In genomic region chr18:23485386-23485785, GRCh38 we compare ENCODE assay signal across 17 cellular contexts.
"Had no signal": no experiment of that assay in that cellular context is flagged by ENCODE, and none has a peak within 500 bp of the region (broad histone marks: within the 10 kb centered on the region; RNA-seq: fewer than 3 reads in every experiment).

No MANE protein-coding gene starts in this region.

- H3K4me2 ChIP-seq: hepatocyte had no signal

- H2AFZ ChIP-seq: hepatocyte, parathyroid adenoma had no signal

- H3K27ac ChIP-seq: hepatocyte, parathyroid adenoma, psoas muscle, testis, transverse colon had no signal

- H3K9me3 ChIP-seq: right lobe of liver, testis, transverse colon had no signal

- H3K4me3 Mint-ChIP-seq: dendritic cell treated with granulocyte-macrophage colony-stimulating factor and Interleukin-4, amounts not matched to agents 40 ng/mL and 50 ng/mL, for 4 days; stimulated activated effector memory CD8-positive, alpha-beta T cell treated with anti-CD3 and anti-CD28 coated beads, Interleukin-12 subunit alpha, Interleukin-12 subunit beta, amount 100 ng/mL, for 72 hours; stimulated activated naive CD8-positive, alpha-beta T cell treated with anti-CD3 and anti-CD28 coated beads, Interleukin-15, amount 100 ng/mL, for 72 hours had no signal

- H3K79me2 ChIP-seq: hepatocyte, parathyroid adenoma had no signal

- H3K27me3 Mint-ChIP-seq: dendritic cell treated with granulocyte-macrophage colony-stimulating factor and Interleukin-4, amounts not matched to agents 40 ng/mL and 50 ng/mL, for 4 days; stimulated activated naive CD8-positive, alpha-beta T cell treated with anti-CD3 and anti-CD28 coated beads, Interleukin-15, amount 100 ng/mL, for 72 hours had no signal

- DNase-seq: cerebellar nuclear complex; foreskin melanocyte; head of caudate nucleus; kidney glomerular epithelial cell; natural killer cell; occipital lobe; psoas muscle; right lobe of liver; stimulated activated CD4-positive, alpha-beta T cell treated with anti-CD3 and anti-CD28 coated beads, Interleukin-4, amount 100 ng/mL, for 1 hour; stimulated activated CD8-positive, alpha-beta memory T cell treated with anti-CD3 and anti-CD28 coated beads, Interleukin-4, amount 100 ng/mL, for 48 hours; stimulated activated naive CD8-positive, alpha-beta T cell treated with anti-CD3 and anti-CD28 coated beads, Interleukin-15, amount 100 ng/mL, for 72 hours; testis; transverse colon had no signal

- H3K9ac ChIP-seq: parathyroid adenoma had no signal

- H3K27me3 ChIP-seq: hepatocyte, right lobe of liver, testis, transverse colon had no signal

- H3K9me3 Mint-ChIP-seq: dendritic cell treated with granulocyte-macrophage colony-stimulating factor and Interleukin-4, amounts not matched to agents 40 ng/mL and 50 ng/mL, for 4 days; natural killer cell; stimulated activated effector memory CD8-positive, alpha-beta T cell treated with anti-CD3 and anti-CD28 coated beads, Interleukin-12 subunit alpha, Interleukin-12 subunit beta, amount 100 ng/mL, for 72 hours; stimulated activated naive CD8-positive, alpha-beta T cell treated with anti-CD3 and anti-CD28 coated beads, Interleukin-15, amount 100 ng/mL, for 72 hours had no signal

- H3K4me3 ChIP-seq: hepatocyte, psoas muscle, right lobe of liver, testis, transverse colon had no signal

- H3K36me3 Mint-ChIP-seq: natural killer cell; stimulated activated effector memory CD8-positive, alpha-beta T cell treated with anti-CD3 and anti-CD28 coated beads, Interleukin-12 subunit alpha, Interleukin-12 subunit beta, amount 100 ng/mL, for 72 hours had no signal

- H3K27ac Mint-ChIP-seq: dendritic cell treated with granulocyte-macrophage colony-stimulating factor and Interleukin-4, amounts not matched to agents 40 ng/mL and 50 ng/mL, for 4 days; stimulated activated effector memory CD8-positive, alpha-beta T cell treated with anti-CD3 and anti-CD28 coated beads, Interleukin-12 subunit alpha, Interleukin-12 subunit beta, amount 100 ng/mL, for 72 hours; stimulated activated naive CD8-positive, alpha-beta T cell treated with anti-CD3 and anti-CD28 coated beads, Interleukin-15, amount 100 ng/mL, for 72 hours had no signal

- H3K4me1 ChIP-seq: parathyroid adenoma, psoas muscle, testis had no signal

- ATAC-seq: natural killer cell; stimulated activated effector memory CD8-positive, alpha-beta T cell treated with anti-CD3 and anti-CD28 coated beads, Interleukin-12 subunit alpha, Interleukin-12 subunit beta, amount 100 ng/mL, for 72 hours; stimulated activated naive CD8-positive, alpha-beta T cell treated with anti-CD3 and anti-CD28 coated beads, Interleukin-15, amount 100 ng/mL, for 72 hours had no signal
